Comparison of ENCODE assay signal across 8 cellular contexts in genomic region chr13:114043421-114044053, GRCh38.
DNase-seq lines count a peak whose midpoint lies in the region; ATAC-seq and TF ChIP-seq lines count a peak whose summit lies in the region.

No MANE protein-coding gene starts in this region.

- WGBS in stomach, 5 donors = 17 to 79% (median 74%) methylated on average over 6 to 19 of the region's 37 CpGs

- H3K27me3 ChIP-seq in CD4-positive, alpha-beta T cell (ENCODE audit: control insufficient read depth, insufficient read depth, low read length) = no peaks in the 10 kb centered on the region
- H3K27me3 ChIP-seq in cardiac muscle cell (no peaks in the 10 kb centered on the region), stomach (no peaks in the 10 kb centered on the region)

- peak overlapping the region; percentile 46 for H3K4me3 Mint-ChIP-seq in CD4-positive, alpha-beta T cell

- H3K4me1 Mint-ChIP-seq in CD4-positive, alpha-beta T cell (ENCODE audit: low read depth) = peaks cover 55% of the 10 kb centered on the region

- H3K27me3 Mint-ChIP-seq in CD4-positive, alpha-beta T cell = no peaks in the 10 kb centered on the region

- intact Hi-C loops in CD4-positive, alpha-beta T cell (cut with DNase I, micrococcal nuclease) = no loop called here
- intact Hi-C loops in stomach (cut with DNase I; ENCODE audit: low total_unique reads) = no loop called here

- no peaks in the 10 kb centered on the region for H3K9me3 Mint-ChIP-seq in CD4-positive, alpha-beta T cell

- TF ChIP-seq POLR2A in stomach (IDR thresholded peaks at IDR 0.05) = no peak

- H3K27ac ChIP-seq in CD4-positive, alpha-beta T cell (ENCODE audit: low read depth, low read length) = no peak overlapping the region
- H3K27ac ChIP-seq in cardiac muscle cell = no peak overlapping the region
- H3K27ac ChIP-seq in stomach = peak overlapping the region in 2 of 5 donors; percentile 20 to 59

- POLR2A ChIA-PET in CD4-positive, alpha-beta T cell (lab: Charles Lee) = no interaction called here

- peaks cover 66% of the 10 kb centered on the region for H3K36me3 Mint-ChIP-seq in CD4-positive, alpha-beta T cell (ENCODE audit: low read depth)

- TF ChIP-seq CTCF in CD4-positive, alpha-beta T cell (IDR thresholded peaks at IDR 0.05) = no peak
- TF ChIP-seq CTCF in cardiac muscle cell (IDR thresholded peaks at IDR 0.05; ENCODE audit: low read depth, low read length) (peak; percentile 57), stomach (IDR thresholded peaks at IDR 0.05) (no peak)

- H3K36me3 ChIP-seq in cardiac muscle cell (no peaks in the 10 kb centered on the region), stomach (peaks cover 0 to 19% (median 7%) of the 10 kb centered on the region in 4 donors)

- H3K27ac Mint-ChIP-seq in CD4-positive, alpha-beta T cell = peak overlapping the region; percentile 76

- H3K4me1 ChIP-seq in cardiac muscle cell (ENCODE audit: low read depth) = no peaks in the 10 kb centered on the region
- H3K4me1 ChIP-seq in stomach = peaks cover 0 to 14% (median 10%) of the 10 kb centered on the region in 4 donors

- H3K4me3 ChIP-seq in cardiac muscle cell = no peak overlapping the region
- no peak overlapping the region for H3K4me3 ChIP-seq in stomach

- no peak for DNase-seq in CD4-positive, alpha-beta T cell
- DNase-seq in SKM-1 treated with dmso at 0.1 percent for 144 hours (lab: John Stamatoyannopoulos, UW; ENCODE audit: unreplicated experiment) (peak; percentile 96), cardiac muscle cell (ENCODE audit: low read depth in 1 of 2, low spot score in 1 of 2) (peak in 1 of 2 donors; percentile 96), stomach (peak; percentile 45), occipital lobe (lab: John Stamatoyannopoulos, UW) (no peak), NCI-H1436 (lab: John Stamatoyannopoulos, UW) (no peak)
- no peak for DNase-seq in activated CD4-positive, alpha-beta T cell treated with anti-CD3 and anti-CD28 coated beads for 4 hours

- no peak for TF ChIP-seq EP300 in stomach (IDR thresholded peaks at IDR 0.05)

- CTCF ChIA-PET in CD4-positive, alpha-beta T cell (lab: Charles Lee) = no interaction called here

- peak; percentile 35 for ATAC-seq in CD4-positive, alpha-beta T cell (ENCODE audit: poor library complexity)
- ATAC-seq in HG02852 (IDR thresholded peaks at IDR 0.05; ENCODE audit: unreplicated experiment) = peak; percentile 54

- H3K9me3 ChIP-seq in CD4-positive, alpha-beta T cell (ENCODE audit: control insufficient read depth, low read length) = no peaks in the 10 kb centered on the region
- H3K9me3 ChIP-seq in cardiac muscle cell (ENCODE audit: low read depth) = no peaks in the 10 kb centered on the region
- no peaks in the 10 kb centered on the region for H3K9me3 ChIP-seq in stomach

Comparison
In these comparisons a context has a peak if more than half of its experiments do, and no peak if none do; other contexts are left out.
1. DNase-seq: peak in SKM-1 treated with dmso at 0.1 percent for 144 hours (single experiment) and stomach (single experiment); none in CD4-positive, alpha-beta T cell (0 of 10), occipital lobe (single experiment), activated CD4-positive, alpha-beta T cell treated with anti-CD3 and anti-CD28 coated beads for 4 hours (0 of 2) and NCI-H1436 (single experiment).